Comparison of ENCODE assay signal across 16 cellular contexts in the genomic region with DNA sequence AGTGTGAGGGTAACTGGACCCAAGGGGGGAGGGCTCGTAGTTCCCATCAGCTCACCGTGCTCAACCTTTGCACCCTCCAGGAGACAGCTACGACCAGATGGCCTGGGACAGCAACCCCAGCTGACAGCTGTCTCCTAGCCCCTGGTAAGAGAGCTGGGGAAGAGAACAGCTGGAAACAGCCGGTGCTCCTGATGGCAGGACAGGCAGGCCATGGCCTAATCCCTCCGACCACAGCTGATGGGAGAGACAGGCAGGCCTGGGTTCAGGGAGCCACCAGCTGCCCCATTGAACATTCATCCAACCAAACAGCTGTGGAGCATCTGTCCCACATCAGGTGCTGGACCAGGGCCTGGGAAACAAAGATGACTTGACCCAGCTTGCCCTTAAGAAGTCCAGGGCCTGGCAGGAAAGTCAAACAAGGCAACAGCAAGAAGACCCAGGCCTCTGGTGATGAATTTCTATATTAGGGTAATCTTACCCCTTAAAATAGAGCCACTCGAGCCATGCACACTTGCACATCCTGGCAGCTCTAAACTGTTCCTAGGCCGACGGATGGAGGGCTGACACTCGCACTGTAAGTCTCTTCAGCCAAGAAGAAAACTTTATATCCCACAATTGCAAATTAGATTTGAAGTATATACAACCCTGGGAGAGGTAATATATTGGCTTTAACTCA. TPM values are rescaled to one million over a fixed set of nuclear protein-coding genes. Genes with fewer than 3 reads are reported as not detected.
DNase-seq lines count a peak whose midpoint lies in the region; ATAC-seq and TF ChIP-seq lines count a peak whose summit lies in the region.
"Had no signal": no experiment of that assay in that cellular context is flagged by ENCODE, and none has a peak within 500 bp of the region (broad histone marks: within the 10 kb centered on the region; RNA-seq: fewer than 3 reads in every experiment).

No MANE protein-coding gene starts in this region.

- H3K4me3 ChIP-seq in fibroblast of mammary gland (ENCODE audit: control insufficient read depth, low read depth, low read length) (no peak overlapping the region), lung (no peak overlapping the region), tibial artery (no peak overlapping the region)
- H3K4me3 ChIP-seq: HAP-1 had no signal

- 73 to 79% methylated on average over 9 of the region's 9 CpGs for WGBS in lung, 2 donors

- DNase-seq in NCI-H2171 treated with DMSO at 0.1 percent for 48 hours (lab: John Stamatoyannopoulos, UW) (peak; percentile 79), fibroblast of mammary gland (ENCODE audit: low read depth) (peak; percentile 36), lung (ENCODE audit: low spot score) (peak; percentile 59), tibial artery (no peak), NCI-H345 treated with DMSO at 0.1 percent for 48 hours (lab: John Stamatoyannopoulos, UW; ENCODE audit: unreplicated experiment) (no peak), DMS153 (lab: John Stamatoyannopoulos, UW) (no peak), cerebellum (ENCODE audit: low spot score) (no peak)
- DNase-seq: activated CD8-positive, alpha-beta T cell treated with anti-CD3 and anti-CD28 coated beads for 36 hours; activated naive CD4-positive, alpha-beta T cell treated with anti-CD3 and anti-CD28 coated beads for 36 hours; activated T-cell treated with anti-CD3 and anti-CD28 coated beads, Interleukin-2, amount 50 U/mL, for 24 hours; immature natural killer cell; SHP77; T-helper 1 cell; WERI-Rb-1 had no signal

- H3K27ac ChIP-seq in lung (ENCODE audit: low read depth in 1 of 2, low read length in 1 of 2) (no peak overlapping the region), tibial artery (peak overlapping the region; percentile 69 to 79)
- H3K27ac ChIP-seq: WERI-Rb-1 had no signal

- no peak for TF ChIP-seq CTCF in fibroblast of mammary gland (conservative IDR thresholded peaks at IDR 0.05; ENCODE audit: control insufficient read depth, insufficient read depth, low read depth, low read length)
- no peak for TF ChIP-seq CTCF in lung (IDR thresholded peaks at IDR 0.05; ENCODE audit: control extremely low read depth, extremely low read depth)
- no peak for TF ChIP-seq CTCF in tibial artery (IDR thresholded peaks at IDR 0.05)

- intact Hi-C loops in tibial artery (cut with DNase I; ENCODE audit: low total_unique reads) = no loop called here

- H3K27me3 ChIP-seq in lung (ENCODE audit: control insufficient read depth, insufficient read depth) (no peaks in the 10 kb centered on the region), tibial artery (no peaks in the 10 kb centered on the region)

- H3K36me3 ChIP-seq in lung (ENCODE audit: control insufficient read depth in 2 of 2, insufficient read depth in 2 of 2, low read length in 2 of 2) (no peaks in the 10 kb centered on the region), tibial artery (peaks cover 5 to 21% (median 16%) of the 10 kb centered on the region in 3 donors)
- H3K36me3 ChIP-seq: HAP-1, WERI-Rb-1 had no signal

- no peaks in the 10 kb centered on the region for H3K9me3 ChIP-seq in lung (ENCODE audit: control insufficient read depth in 2 of 2, insufficient read depth in 1 of 2, low read length in 1 of 2)
- no peaks in the 10 kb centered on the region for H3K9me3 ChIP-seq in tibial artery
- H3K9me3 ChIP-seq: HAP-1 had no signal

- peaks cover 0 to 2% of the 10 kb centered on the region in 2 donors for H3K4me1 ChIP-seq in lung (ENCODE audit: control insufficient read depth in 2 of 2, insufficient read depth in 2 of 2, low read length in 2 of 2)
- H3K4me1 ChIP-seq in tibial artery = peaks cover 0 to 57% (median 38%) of the 10 kb centered on the region in 4 donors
- H3K4me1 ChIP-seq: HAP-1 had no signal

- peak; percentile 19 for ATAC-seq in lung (ENCODE audit: insufficient read depth, low FRiP score)
- ATAC-seq: activated CD8-positive, alpha-beta T cell treated with anti-CD3 and anti-CD28 coated beads for 36 hours had no signal

RNA-seq across cellular contexts. Expression of a gene that starts 12.2 kb away (rescaled TPM):
- total RNA-seq in lung = 10 to 100 TPM; 11.0 to 12.4 TPM
- polyA plus RNA-seq in lung = 10 to 100 TPM in 1 of 2 donors, 1 to 10 TPM in 1; 3.0 to 52.2 TPM
- 3.9 TPM for total RNA-seq in cerebellum
- total RNA-seq: activated CD8-positive, alpha-beta T cell treated with anti-CD3 and anti-CD28 coated beads for 36 hours; NCI-H460 had no signal
- polyA plus RNA-seq: immature natural killer cell had no signal

RNA-seq across cellular contexts. Expression of a gene that starts 58.0 kb away (rescaled TPM):
- total RNA-seq in lung = 1 to 10 TPM; 1.8 to 5.0 TPM
- polyA plus RNA-seq in lung = under 1 TPM; 0.57 to 0.73 TPM
- total RNA-seq in cerebellum = 5.5 TPM
- polyA plus RNA-seq: immature natural killer cell had no signal

Comparison
In these comparisons a context has a peak if more than half of its experiments do, and no peak if none do; other contexts are left out.
1. DNase-seq: peak in NCI-H2171 treated with DMSO at 0.1 percent for 48 hours (single experiment), fibroblast of mammary gland (single experiment) and lung (single experiment); none in tibial artery (0 of 2), NCI-H345 treated with DMSO at 0.1 percent for 48 hours (single experiment), DMS153 (single experiment) and cerebellum (single experiment).
2. H3K27ac ChIP-seq: peak in tibial artery (2 of 2); none in lung (0 of 2).